8 cellular contexts compared by ENCODE assay signal in genomic region chr17:21041753-21042433, GRCh38. TPM values are rescaled to one million over a fixed set of nuclear protein-coding genes. Genes with fewer than 3 reads are reported as not detected.
DNase-seq lines count a peak whose midpoint lies in the region; ATAC-seq and TF ChIP-seq lines count a peak whose summit lies in the region.

No MANE protein-coding gene starts in this region.

- H3K4me1 Mint-ChIP-seq in CD8-positive, alpha-beta T cell (ENCODE audit: low read depth), result peaks cover 44% of the 10 kb centered on the region

- peak overlapping the region; percentile 87 for H3K4me3 ChIP-seq in CD8-positive, alpha-beta T cell (ENCODE audit: low read depth, low read length)
- peak overlapping the region; percentile 90 for H3K4me3 ChIP-seq in NT2/D1 (ENCODE audit: insufficient read length, low read depth)
- peak overlapping the region; percentile 92 to 99 for H3K4me3 ChIP-seq in esophagus (ENCODE audit: low read depth in 1 of 2, low read length in 2 of 2)
- peak overlapping the region; percentile 88 to 91 for H3K4me3 ChIP-seq in mucosa of rectum (ENCODE audit: low read length in 2 of 2)

- H3K36me3 Mint-ChIP-seq in CD8-positive, alpha-beta T cell, result peaks cover 22% of the 10 kb centered on the region

- H3K9me3 ChIP-seq in CD8-positive, alpha-beta T cell (ENCODE audit: low read length), result no peaks in the 10 kb centered on the region
- H3K9me3 ChIP-seq in NT2/D1 (ENCODE audit: insufficient read depth, low read length) (no peaks in the 10 kb centered on the region), esophagus (ENCODE audit: control insufficient read depth in 2 of 2, insufficient read depth in 1 of 2, low read depth in 1 of 2, low read length in 1 of 2) (no peaks in the 10 kb centered on the region), mucosa of rectum (ENCODE audit: control insufficient read depth in 2 of 2, low read length in 2 of 2) (no peaks in the 10 kb centered on the region)

- H3K4me3 Mint-ChIP-seq in CD8-positive, alpha-beta T cell, result peak overlapping the region; percentile 90

- H3K9ac ChIP-seq in NT2/D1 (ENCODE audit: insufficient read length, low read depth), result peak overlapping the region; percentile 99
- H3K9ac ChIP-seq in mucosa of rectum (ENCODE audit: low read depth in 1 of 2, low read length in 2 of 2), result peak overlapping the region; percentile 94 to 100

- no peaks in the 10 kb centered on the region for H3K27me3 Mint-ChIP-seq in CD8-positive, alpha-beta T cell (ENCODE audit: low read depth)

- intact Hi-C loops in CD8-positive, alpha-beta T cell (cut with DNase I, micrococcal nuclease), result loop anchor here (1.0 to 5.0 kb wide), 7 partner anchors 8 to 1065 kb away; partner anchors contain the start of genes AKAP10 (in 1 of the 2), MAP2K3 (in 1 of the 2) and TMEM11 (in 1 of the 2)

- ATAC-seq in CD8-positive, alpha-beta T cell, result no peak
- peak; percentile 20 for ATAC-seq in HG02759 (IDR thresholded peaks at IDR 0.05; ENCODE audit: unreplicated experiment)

- CTCF ChIA-PET in CD8-positive, alpha-beta T cell (lab: Charles Lee), result interaction anchor here (2.5 kb wide), 1 partner anchor 57 kb away, joined by 15 read pairs; no protein-coding TSS in a partner anchor

- DNase-seq in CD8-positive, alpha-beta T cell, result peak; percentile 26 to 70 (median 57)
- DNase-seq in NT2/D1 (ENCODE audit: low read depth, low spot score) (peak; percentile 50), activated T-cell treated with anti-CD3 and anti-CD28 coated beads for 48 hours (ENCODE audit: low read depth) (peak; percentile 68), epidermal melanocyte (ENCODE audit: insufficient read length, low spot score) (no peak)
- DNase-seq in stimulated activated CD8-positive, alpha-beta memory T cell treated with anti-CD3 and anti-CD28 coated beads, Interleukin-7, amount 100 ng/mL, for 24 hours (ENCODE audit: low read depth), result peak; percentile 47

- H3K27ac Mint-ChIP-seq in CD8-positive, alpha-beta T cell, result peak overlapping the region; percentile 92

- 1% methylated on average over 45 of the region's 45 CpGs for WGBS in esophagus, 2 donors

- H3K27ac ChIP-seq in CD8-positive, alpha-beta T cell (ENCODE audit: low read depth, low read length), result peak overlapping the region; percentile 96
- H3K27ac ChIP-seq in esophagus (ENCODE audit: low read depth in 2 of 2, low read length in 1 of 2) (peak overlapping the region; percentile 100), mucosa of rectum (ENCODE audit: low read depth in 2 of 2, low read length in 2 of 2) (peak overlapping the region; percentile 100)

- POLR2A ChIA-PET in CD8-positive, alpha-beta T cell (lab: Charles Lee), result interaction anchor here (1.0 to 2.5 kb wide), 3 partner anchors 7 to 234 kb away, joined by 3 to 19 read pairs (median 10); partner anchors contain the start of gene NATD1

- H3K4me1 ChIP-seq in CD8-positive, alpha-beta T cell (ENCODE audit: insufficient read depth, low read length), result peaks cover 33% of the 10 kb centered on the region
- H3K4me1 ChIP-seq in NT2/D1 (ENCODE audit: insufficient read depth, insufficient read length) (peaks cover 4% of the 10 kb centered on the region), esophagus (ENCODE audit: control insufficient read depth in 2 of 2, insufficient read depth in 2 of 2, low read length in 1 of 2) (peaks cover 2 to 7% of the 10 kb centered on the region in 2 donors), mucosa of rectum (ENCODE audit: control insufficient read depth in 2 of 2, insufficient read depth in 2 of 2, low read length in 2 of 2) (peaks cover 14 to 32% of the 10 kb centered on the region in 2 donors)

- H3K36me3 ChIP-seq in CD8-positive, alpha-beta T cell (ENCODE audit: insufficient read depth, low read length), result peaks cover 3% of the 10 kb centered on the region
- H3K36me3 ChIP-seq in NT2/D1 (ENCODE audit: insufficient read depth, insufficient read length, low read length) (peaks cover 23% of the 10 kb centered on the region), esophagus (ENCODE audit: control insufficient read depth in 2 of 2, insufficient read depth in 2 of 2, low read length in 1 of 2) (peaks cover 0 to 3% of the 10 kb centered on the region in 2 donors), mucosa of rectum (ENCODE audit: control insufficient read depth in 2 of 2, insufficient read depth in 2 of 2, low read length in 2 of 2) (peaks cover 7 to 10% of the 10 kb centered on the region in 2 donors)

- H3K9me3 Mint-ChIP-seq in CD8-positive, alpha-beta T cell, result no peaks in the 10 kb centered on the region

- no peak for TF ChIP-seq CTCF in CD8-positive, alpha-beta T cell (IDR thresholded peaks at IDR 0.05)

- H3K27me3 ChIP-seq in CD8-positive, alpha-beta T cell (ENCODE audit: insufficient read depth, low read length), result no peaks in the 10 kb centered on the region
- H3K27me3 ChIP-seq in NT2/D1 (ENCODE audit: insufficient read depth, insufficient read length) (no peaks in the 10 kb centered on the region), esophagus (ENCODE audit: control insufficient read depth in 1 of 2, insufficient read depth in 2 of 2, low read length in 2 of 2) (no peaks in the 10 kb centered on the region), mucosa of rectum (ENCODE audit: control insufficient read depth in 2 of 2, insufficient read depth in 2 of 2, low read length in 2 of 2) (no peaks in the 10 kb centered on the region)

RNA-seq across cellular contexts. Expression of gene USP22, which starts 0.9 kb away (rescaled TPM):
- total RNA-seq in CD8-positive, alpha-beta T cell, result 100 to 1,000 TPM; 177 to 190 TPM
- 10 to 100 TPM; 19.6 to 29.9 TPM for polyA plus RNA-seq in esophagus
